ENCODE assay signal across 26 cellular contexts in genomic region chr1:34870395-34870794, GRCh38. TPM values are rescaled to one million over a fixed set of nuclear protein-coding genes. Genes with fewer than 3 reads are reported as not detected.
DNase-seq lines count a peak whose midpoint lies in the region; ATAC-seq lines count a peak whose summit lies in the region.
"Had no signal": no experiment of that assay in that cellular context is flagged by ENCODE, and none has a peak within 500 bp of the region (broad histone marks: within the 10 kb centered on the region; RNA-seq: fewer than 3 reads in every experiment).

No MANE protein-coding gene starts in this region.

- peaks cover 4% of the 10 kb centered on the region for H3K27me3 ChIP-seq in thymus (ENCODE audit: control insufficient read depth, insufficient read depth)
- H3K27me3 ChIP-seq: colonic mucosa had no signal

- H3K4me1 Mint-ChIP-seq in activated CD8-positive, alpha-beta memory T cell treated with anti-CD3 and anti-CD28 coated beads, Interleukin-2, amount 10 ng/mL, durations not matched to agents 7 days and 5 days = peaks cover 1% of the 10 kb centered on the region

- intact Hi-C loops in head of caudate nucleus (cut with DNase I) = no loop called here

- no peak for ATAC-seq in activated CD8-positive, alpha-beta memory T cell treated with anti-CD3 and anti-CD28 coated beads, Interleukin-2, amount 10 ng/mL, durations not matched to agents 7 days and 5 days
- ATAC-seq in HG03378 (IDR thresholded peaks at IDR 0.05; ENCODE audit: unreplicated experiment) = no peak
- ATAC-seq: gastrocnemius medialis; HCT116; HepG2; Panc1; stimulated activated naive B cell treated with anti-CD40 and anti-IgM and Interleukin-4, amounts not matched to agents 10 μg/mL and 1 μg/mL and 100 μg/mL, for 72 hours had no signal

- H3K4me1 ChIP-seq in thymus (ENCODE audit: control insufficient read depth, insufficient read depth, low read length) = peaks cover 54% of the 10 kb centered on the region
- H3K4me1 ChIP-seq: colonic mucosa had no signal

- CTCF ChIA-PET in activated CD8-positive, alpha-beta memory T cell treated with anti-CD3 and anti-CD28 coated beads, Interleukin-2, amount 10 ng/mL, durations not matched to agents 7 days and 5 days (lab: Charles Lee) = interaction anchor here (1.0 to 10.0 kb wide), 3 partner anchors 11 to 270 kb away, joined by 3 to 149 read pairs (median 10); partner anchors contain the start of gene SMIM12

- 65% methylated on average over 2 of the region's 2 CpGs for WGBS in thymus

- no peaks in the 10 kb centered on the region for H3K9me3 Mint-ChIP-seq in activated CD8-positive, alpha-beta memory T cell treated with anti-CD3 and anti-CD28 coated beads, Interleukin-2, amount 10 ng/mL, durations not matched to agents 7 days and 5 days (ENCODE audit: low read depth)
- H3K9me3 Mint-ChIP-seq: activated naive CD8-positive, alpha-beta T cell treated with anti-CD3 and anti-CD28 coated beads for 36 hours; CD4-positive, alpha-beta memory T cell; stimulated activated naive B cell treated with anti-CD40 and anti-IgM and Interleukin-4, amounts not matched to agents 10 μg/mL and 1 μg/mL and 100 μg/mL, for 72 hours; T-helper 1 cell treated with Interleukin-12 subunit alpha and Interleukin-12 subunit beta and Interleukin-4 antibody, amounts not matched to agents 30 μg/mL and 1 μg/mL, for 36 hours had no signal

- no peaks in the 10 kb centered on the region for H3K9me3 ChIP-seq in thymus (ENCODE audit: control insufficient read depth)
- H3K9me3 ChIP-seq: colonic mucosa, esophagus squamous epithelium, gastrocnemius medialis, thoracic aorta had no signal

- DNase-seq in activated CD8-positive, alpha-beta memory T cell treated with anti-CD3 and anti-CD28 coated beads, Interleukin-2, amount 10 ng/mL, durations not matched to agents 7 days and 5 days = peak; percentile 33
- DNase-seq in activated CD8-positive, alpha-beta memory T cell treated with anti-CD3 and anti-CD28 coated beads, Interleukin-2, amount 50 U/mL, for 4 hours = no peak
- DNase-seq in amniotic epithelial cell (ENCODE audit: low read depth) (peak; percentile 9), head of caudate nucleus (peak in 35 of 42 donors; percentile 23 to 83 (median 50)), islet precursor cell (no peak), kidney glomerular epithelial cell (lab: John Stamatoyannopoulos, UW) (no peak)
- DNase-seq: activated CD4-positive, alpha-beta T cell treated with anti-CD3 and anti-CD28 coated beads for 48 hours; activated naive CD8-positive, alpha-beta T cell treated with anti-CD3 and anti-CD28 coated beads for 36 hours; brain microvascular endothelial cell; CD4-positive, alpha-beta memory T cell; colonic mucosa; esophagus squamous epithelium; gastrocnemius medialis; NCI-H1092 treated with DMSO at 0.1 percent for 48 hours; NCI-H2171; stimulated activated CD4-positive, alpha-beta T cell treated with anti-CD3 and anti-CD28 coated beads, Interleukin-2, amount 100 ng/mL, for 48 hours; stimulated activated naive B cell treated with anti-CD40 and anti-IgM and Interleukin-4, amounts not matched to agents 10 μg/mL and 1 μg/mL and 100 μg/mL, for 72 hours had no signal

- no peaks in the 10 kb centered on the region for H3K36me3 Mint-ChIP-seq in activated CD8-positive, alpha-beta memory T cell treated with anti-CD3 and anti-CD28 coated beads, Interleukin-2, amount 10 ng/mL, durations not matched to agents 7 days and 5 days
- H3K36me3 Mint-ChIP-seq: activated naive CD8-positive, alpha-beta T cell treated with anti-CD3 and anti-CD28 coated beads for 36 hours; CD4-positive, alpha-beta memory T cell had no signal

- peak overlapping the region; percentile 72 for H3K27ac ChIP-seq in thymus (ENCODE audit: low read depth)
- H3K27ac ChIP-seq: brain microvascular endothelial cell, colonic mucosa, esophagus squamous epithelium, gastrocnemius medialis, thoracic aorta had no signal

- H3K4me3 Mint-ChIP-seq in activated CD8-positive, alpha-beta memory T cell treated with anti-CD3 and anti-CD28 coated beads, Interleukin-2, amount 10 ng/mL, durations not matched to agents 7 days and 5 days = no peak overlapping the region
- H3K4me3 Mint-ChIP-seq: activated naive CD8-positive, alpha-beta T cell treated with anti-CD3 and anti-CD28 coated beads for 36 hours; stimulated activated naive B cell treated with anti-CD40 and anti-IgM and Interleukin-4, amounts not matched to agents 10 μg/mL and 1 μg/mL and 100 μg/mL, for 72 hours; T-helper 1 cell treated with Interleukin-12 subunit alpha and Interleukin-12 subunit beta and Interleukin-4 antibody, amounts not matched to agents 30 μg/mL and 1 μg/mL, for 36 hours had no signal

- no peaks in the 10 kb centered on the region for H3K36me3 ChIP-seq in thymus (ENCODE audit: control insufficient read depth, insufficient read depth)
- H3K36me3 ChIP-seq: brain microvascular endothelial cell, colonic mucosa, esophagus squamous epithelium, gastrocnemius medialis, thoracic aorta had no signal

- H3K27me3 Mint-ChIP-seq in activated CD8-positive, alpha-beta memory T cell treated with anti-CD3 and anti-CD28 coated beads, Interleukin-2, amount 10 ng/mL, durations not matched to agents 7 days and 5 days = peaks cover 37% of the 10 kb centered on the region

- H3K27ac Mint-ChIP-seq in activated CD8-positive, alpha-beta memory T cell treated with anti-CD3 and anti-CD28 coated beads, Interleukin-2, amount 10 ng/mL, durations not matched to agents 7 days and 5 days = no peak overlapping the region
- H3K27ac Mint-ChIP-seq: activated naive CD8-positive, alpha-beta T cell treated with anti-CD3 and anti-CD28 coated beads for 36 hours; stimulated activated naive B cell treated with anti-CD40 and anti-IgM and Interleukin-4, amounts not matched to agents 10 μg/mL and 1 μg/mL and 100 μg/mL, for 72 hours; T-helper 1 cell treated with Interleukin-12 subunit alpha and Interleukin-12 subunit beta and Interleukin-4 antibody, amounts not matched to agents 30 μg/mL and 1 μg/mL, for 36 hours had no signal

- no peak overlapping the region for H3K4me3 ChIP-seq in thymus (ENCODE audit: low read length)
- H3K4me3 ChIP-seq: colonic mucosa, esophagus squamous epithelium, gastrocnemius medialis, thoracic aorta had no signal

RNA-seq across cellular contexts. Expression of gene SMIM12, which starts 10.8 kb away (rescaled TPM):
- total RNA-seq in activated CD8-positive, alpha-beta memory T cell treated with anti-CD3 and anti-CD28 coated beads, Interleukin-2, amount 10 ng/mL, durations not matched to agents 7 days and 5 days = 10 to 100 TPM; 52.7 to 67.2 TPM
- 31.9 TPM for polyA plus RNA-seq in thymus

RNA-seq across cellular contexts. Expression of gene DLGAP3, which starts 59.1 kb away (rescaled TPM):
- under 1 TPM; 0.50 to 0.66 TPM for total RNA-seq in activated CD8-positive, alpha-beta memory T cell treated with anti-CD3 and anti-CD28 coated beads, Interleukin-2, amount 10 ng/mL, durations not matched to agents 7 days and 5 days
- polyA plus RNA-seq in thymus = 0.23 TPM
- total RNA-seq: lung microvascular endothelial cell, osteoblast had no signal

Comparison
In these comparisons a context has a peak if more than half of its experiments do, and no peak if none do; other contexts are left out.
1. DNase-seq: peak in activated CD8-positive, alpha-beta memory T cell treated with anti-CD3 and anti-CD28 coated beads, Interleukin-2, amount 10 ng/mL, durations not matched to agents 7 days and 5 days (single experiment), amniotic epithelial cell (single experiment) and head of caudate nucleus (35 of 42); none in activated CD8-positive, alpha-beta memory T cell treated with anti-CD3 and anti-CD28 coated beads, Interleukin-2, amount 50 U/mL, for 4 hours (single experiment), islet precursor cell (single experiment) and kidney glomerular epithelial cell (single experiment).